1 cellular context compared by ENCODE assay signal in the genomic region with DNA sequence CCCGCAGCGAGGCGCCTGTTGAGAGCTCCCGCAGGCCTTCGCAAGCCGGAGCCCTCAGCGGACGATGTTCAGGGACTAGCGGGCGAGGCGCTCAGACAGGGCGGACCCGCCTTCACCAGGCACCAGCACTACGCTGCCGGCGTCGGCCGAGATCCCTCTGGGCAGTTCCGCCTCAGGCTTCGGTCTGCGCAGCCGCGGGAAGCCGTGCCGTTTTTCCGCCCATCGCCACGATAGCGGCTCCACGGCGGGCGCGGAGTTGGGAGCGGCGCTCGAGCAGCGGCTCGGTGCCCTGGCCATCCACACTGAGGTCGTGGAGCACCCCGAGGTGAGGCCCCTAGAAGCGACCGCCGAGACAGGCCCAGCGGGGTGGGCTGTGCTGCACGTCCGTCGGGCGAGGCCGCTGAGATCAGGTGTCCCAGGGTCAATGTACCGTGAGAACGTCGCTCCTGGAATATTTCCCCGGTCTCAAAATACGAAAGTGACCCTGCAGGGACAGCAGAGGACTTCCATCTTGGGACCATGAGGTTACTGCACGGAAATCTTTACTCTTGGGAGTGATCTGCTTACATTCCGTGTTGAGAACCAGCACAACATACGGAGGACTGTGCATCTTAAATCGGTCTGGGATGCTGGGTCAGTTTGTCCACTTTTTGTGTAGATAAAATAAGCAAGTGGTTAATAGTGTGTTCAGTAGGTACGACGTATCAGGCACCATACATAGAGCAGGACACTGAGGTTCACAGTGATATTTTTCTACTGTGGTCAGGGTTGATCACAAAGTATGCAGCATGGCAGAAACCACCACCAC.
TF ChIP-seq lines count a peak whose summit lies in the region.

No MANE protein-coding gene starts in this region.

TF ChIP-seq in K562, 482 proteins besides CTCF, POLR2A, EP300 and RAD21 (continued from another document and continues in another):
- TF ChIP-seq, protein P1, sequence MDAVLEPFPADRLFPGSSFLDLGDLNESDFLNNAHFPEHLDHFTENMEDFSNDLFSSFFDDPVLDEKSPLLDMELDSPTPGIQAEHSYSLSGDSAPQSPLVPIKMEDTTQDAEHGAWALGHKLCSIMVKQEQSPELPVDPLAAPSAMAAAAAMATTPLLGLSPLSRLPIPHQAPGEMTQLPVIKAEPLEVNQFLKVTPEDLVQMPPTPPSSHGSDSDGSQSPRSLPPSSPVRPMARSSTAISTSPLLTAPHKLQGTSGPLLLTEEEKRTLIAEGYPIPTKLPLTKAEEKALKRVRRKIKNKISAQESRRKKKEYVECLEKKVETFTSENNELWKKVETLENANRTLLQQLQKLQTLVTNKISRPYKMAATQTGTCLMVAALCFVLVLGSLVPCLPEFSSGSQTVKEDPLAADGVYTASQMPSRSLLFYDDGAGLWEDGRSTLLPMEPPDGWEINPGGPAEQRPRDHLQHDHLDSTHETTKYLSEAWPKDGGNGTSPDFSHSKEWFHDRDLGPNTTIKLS (IDR thresholded peaks at IDR 0.05; ENCODE audit: borderline replicate concordance, low read depth): peak; percentile 82
- TF ChIP-seq, protein P2, sequence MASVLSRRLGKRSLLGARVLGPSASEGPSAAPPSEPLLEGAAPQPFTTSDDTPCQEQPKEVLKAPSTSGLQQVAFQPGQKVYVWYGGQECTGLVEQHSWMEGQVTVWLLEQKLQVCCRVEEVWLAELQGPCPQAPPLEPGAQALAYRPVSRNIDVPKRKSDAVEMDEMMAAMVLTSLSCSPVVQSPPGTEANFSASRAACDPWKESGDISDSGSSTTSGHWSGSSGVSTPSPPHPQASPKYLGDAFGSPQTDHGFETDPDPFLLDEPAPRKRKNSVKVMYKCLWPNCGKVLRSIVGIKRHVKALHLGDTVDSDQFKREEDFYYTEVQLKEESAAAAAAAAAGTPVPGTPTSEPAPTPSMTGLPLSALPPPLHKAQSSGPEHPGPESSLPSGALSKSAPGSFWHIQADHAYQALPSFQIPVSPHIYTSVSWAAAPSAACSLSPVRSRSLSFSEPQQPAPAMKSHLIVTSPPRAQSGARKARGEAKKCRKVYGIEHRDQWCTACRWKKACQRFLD (CRISPR knock-in tag; IDR thresholded peaks at IDR 0.05): peak; percentile 73; the same call in 1 of the 2 replicates
- peak; percentile 82 for TF ChIP-seq RBM22 (IDR thresholded peaks at IDR 0.05; ENCODE audit: low read depth, low read length, poor library complexity, severe bottlenecking)
- TF ChIP-seq U2AF1 (optimal IDR thresholded peaks at IDR 0.05; ENCODE audit: low read depth, low read length): peak; percentile 55
- TF ChIP-seq, protein P3, sequence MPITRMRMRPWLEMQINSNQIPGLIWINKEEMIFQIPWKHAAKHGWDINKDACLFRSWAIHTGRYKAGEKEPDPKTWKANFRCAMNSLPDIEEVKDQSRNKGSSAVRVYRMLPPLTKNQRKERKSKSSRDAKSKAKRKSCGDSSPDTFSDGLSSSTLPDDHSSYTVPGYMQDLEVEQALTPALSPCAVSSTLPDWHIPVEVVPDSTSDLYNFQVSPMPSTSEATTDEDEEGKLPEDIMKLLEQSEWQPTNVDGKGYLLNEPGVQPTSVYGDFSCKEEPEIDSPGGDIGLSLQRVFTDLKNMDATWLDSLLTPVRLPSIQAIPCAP (CRISPR knock-in tag; IDR thresholded peaks at IDR 0.05; ENCODE audit: borderline replicate concordance): no peak
- no peak for TF ChIP-seq ZNF436 (CRISPR knock-in tag; IDR thresholded peaks at IDR 0.05)
- TF ChIP-seq, protein P4, sequence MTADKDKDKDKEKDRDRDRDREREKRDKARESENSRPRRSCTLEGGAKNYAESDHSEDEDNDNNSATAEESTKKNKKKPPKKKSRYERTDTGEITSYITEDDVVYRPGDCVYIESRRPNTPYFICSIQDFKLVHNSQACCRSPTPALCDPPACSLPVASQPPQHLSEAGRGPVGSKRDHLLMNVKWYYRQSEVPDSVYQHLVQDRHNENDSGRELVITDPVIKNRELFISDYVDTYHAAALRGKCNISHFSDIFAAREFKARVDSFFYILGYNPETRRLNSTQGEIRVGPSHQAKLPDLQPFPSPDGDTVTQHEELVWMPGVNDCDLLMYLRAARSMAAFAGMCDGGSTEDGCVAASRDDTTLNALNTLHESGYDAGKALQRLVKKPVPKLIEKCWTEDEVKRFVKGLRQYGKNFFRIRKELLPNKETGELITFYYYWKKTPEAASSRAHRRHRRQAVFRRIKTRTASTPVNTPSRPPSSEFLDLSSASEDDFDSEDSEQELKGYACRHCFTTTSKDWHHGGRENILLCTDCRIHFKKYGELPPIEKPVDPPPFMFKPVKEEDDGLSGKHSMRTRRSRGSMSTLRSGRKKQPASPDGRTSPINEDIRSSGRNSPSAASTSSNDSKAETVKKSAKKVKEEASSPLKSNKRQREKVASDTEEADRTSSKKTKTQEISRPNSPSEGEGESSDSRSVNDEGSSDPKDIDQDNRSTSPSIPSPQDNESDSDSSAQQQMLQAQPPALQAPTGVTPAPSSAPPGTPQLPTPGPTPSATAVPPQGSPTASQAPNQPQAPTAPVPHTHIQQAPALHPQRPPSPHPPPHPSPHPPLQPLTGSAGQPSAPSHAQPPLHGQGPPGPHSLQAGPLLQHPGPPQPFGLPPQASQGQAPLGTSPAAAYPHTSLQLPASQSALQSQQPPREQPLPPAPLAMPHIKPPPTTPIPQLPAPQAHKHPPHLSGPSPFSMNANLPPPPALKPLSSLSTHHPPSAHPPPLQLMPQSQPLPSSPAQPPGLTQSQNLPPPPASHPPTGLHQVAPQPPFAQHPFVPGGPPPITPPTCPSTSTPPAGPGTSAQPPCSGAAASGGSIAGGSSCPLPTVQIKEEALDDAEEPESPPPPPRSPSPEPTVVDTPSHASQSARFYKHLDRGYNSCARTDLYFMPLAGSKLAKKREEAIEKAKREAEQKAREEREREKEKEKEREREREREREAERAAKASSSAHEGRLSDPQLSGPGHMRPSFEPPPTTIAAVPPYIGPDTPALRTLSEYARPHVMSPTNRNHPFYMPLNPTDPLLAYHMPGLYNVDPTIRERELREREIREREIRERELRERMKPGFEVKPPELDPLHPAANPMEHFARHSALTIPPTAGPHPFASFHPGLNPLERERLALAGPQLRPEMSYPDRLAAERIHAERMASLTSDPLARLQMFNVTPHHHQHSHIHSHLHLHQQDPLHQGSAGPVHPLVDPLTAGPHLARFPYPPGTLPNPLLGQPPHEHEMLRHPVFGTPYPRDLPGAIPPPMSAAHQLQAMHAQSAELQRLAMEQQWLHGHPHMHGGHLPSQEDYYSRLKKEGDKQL (CRISPR knock-in tag; IDR thresholded peaks at IDR 0.05; ENCODE audit: borderline replicate concordance): no peak
- peak; percentile 72 for TF ChIP-seq GABPB1 (CRISPR knock-in tag; IDR thresholded peaks at IDR 0.05)
- no peak for TF ChIP-seq ZKSCAN8 (CRISPR knock-in tag; IDR thresholded peaks at IDR 0.05)
- no peak for TF ChIP-seq NFE2L1 (tag; IDR thresholded peaks at IDR 0.05; ENCODE audit: borderline replicate concordance, low read depth)
- TF ChIP-seq KLF6 (CRISPR knock-in tag; IDR thresholded peaks at IDR 0.05; ENCODE audit: borderline replicate concordance): no peak; the same call in 1 of the 2 replicates
- TF ChIP-seq NFATC3 (IDR thresholded peaks at IDR 0.05): no peak
- TF ChIP-seq ZNF232 (CRISPR knock-in tag; IDR thresholded peaks at IDR 0.05): no peak
- TF ChIP-seq ILK (tag; IDR thresholded peaks at IDR 0.05; ENCODE audit: borderline replicate concordance, low read depth): no peak
- no peak for TF ChIP-seq PHB2 (IDR thresholded peaks at IDR 0.05; ENCODE audit: low read depth)
- TF ChIP-seq, protein P5, sequence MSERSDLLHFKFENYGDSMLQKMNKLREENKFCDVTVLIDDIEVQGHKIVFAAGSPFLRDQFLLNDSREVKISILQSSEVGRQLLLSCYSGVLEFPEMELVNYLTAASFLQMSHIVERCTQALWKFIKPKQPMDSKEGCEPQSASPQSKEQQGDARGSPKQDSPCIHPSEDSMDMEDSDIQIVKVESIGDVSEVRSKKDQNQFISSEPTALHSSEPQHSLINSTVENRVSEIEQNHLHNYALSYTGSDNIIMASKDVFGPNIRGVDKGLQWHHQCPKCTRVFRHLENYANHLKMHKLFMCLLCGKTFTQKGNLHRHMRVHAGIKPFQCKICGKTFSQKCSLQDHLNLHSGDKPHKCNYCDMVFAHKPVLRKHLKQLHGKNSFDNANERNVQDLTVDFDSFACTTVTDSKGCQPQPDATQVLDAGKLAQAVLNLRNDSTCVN (CRISPR knock-in tag; IDR thresholded peaks at IDR 0.05): peak; percentile 69; the same call in 1 of the 2 replicates
- TF ChIP-seq MCM7 (IDR thresholded peaks at IDR 0.05): no peak
- TF ChIP-seq SMAD3 (CRISPR knock-in tag; conservative IDR thresholded peaks at IDR 0.05): no peak
- TF ChIP-seq, protein P6, sequence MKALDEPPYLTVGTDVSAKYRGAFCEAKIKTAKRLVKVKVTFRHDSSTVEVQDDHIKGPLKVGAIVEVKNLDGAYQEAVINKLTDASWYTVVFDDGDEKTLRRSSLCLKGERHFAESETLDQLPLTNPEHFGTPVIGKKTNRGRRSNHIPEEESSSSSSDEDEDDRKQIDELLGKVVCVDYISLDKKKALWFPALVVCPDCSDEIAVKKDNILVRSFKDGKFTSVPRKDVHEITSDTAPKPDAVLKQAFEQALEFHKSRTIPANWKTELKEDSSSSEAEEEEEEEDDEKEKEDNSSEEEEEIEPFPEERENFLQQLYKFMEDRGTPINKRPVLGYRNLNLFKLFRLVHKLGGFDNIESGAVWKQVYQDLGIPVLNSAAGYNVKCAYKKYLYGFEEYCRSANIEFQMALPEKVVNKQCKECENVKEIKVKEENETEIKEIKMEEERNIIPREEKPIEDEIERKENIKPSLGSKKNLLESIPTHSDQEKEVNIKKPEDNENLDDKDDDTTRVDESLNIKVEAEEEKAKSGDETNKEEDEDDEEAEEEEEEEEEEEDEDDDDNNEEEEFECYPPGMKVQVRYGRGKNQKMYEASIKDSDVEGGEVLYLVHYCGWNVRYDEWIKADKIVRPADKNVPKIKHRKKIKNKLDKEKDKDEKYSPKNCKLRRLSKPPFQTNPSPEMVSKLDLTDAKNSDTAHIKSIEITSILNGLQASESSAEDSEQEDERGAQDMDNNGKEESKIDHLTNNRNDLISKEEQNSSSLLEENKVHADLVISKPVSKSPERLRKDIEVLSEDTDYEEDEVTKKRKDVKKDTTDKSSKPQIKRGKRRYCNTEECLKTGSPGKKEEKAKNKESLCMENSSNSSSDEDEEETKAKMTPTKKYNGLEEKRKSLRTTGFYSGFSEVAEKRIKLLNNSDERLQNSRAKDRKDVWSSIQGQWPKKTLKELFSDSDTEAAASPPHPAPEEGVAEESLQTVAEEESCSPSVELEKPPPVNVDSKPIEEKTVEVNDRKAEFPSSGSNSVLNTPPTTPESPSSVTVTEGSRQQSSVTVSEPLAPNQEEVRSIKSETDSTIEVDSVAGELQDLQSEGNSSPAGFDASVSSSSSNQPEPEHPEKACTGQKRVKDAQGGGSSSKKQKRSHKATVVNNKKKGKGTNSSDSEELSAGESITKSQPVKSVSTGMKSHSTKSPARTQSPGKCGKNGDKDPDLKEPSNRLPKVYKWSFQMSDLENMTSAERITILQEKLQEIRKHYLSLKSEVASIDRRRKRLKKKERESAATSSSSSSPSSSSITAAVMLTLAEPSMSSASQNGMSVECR (CRISPR knock-in tag; IDR thresholded peaks at IDR 0.05): peak; percentile 71
- no peak for TF ChIP-seq ZFP1 (CRISPR knock-in tag; IDR thresholded peaks at IDR 0.05)
- TF ChIP-seq, protein P7, sequence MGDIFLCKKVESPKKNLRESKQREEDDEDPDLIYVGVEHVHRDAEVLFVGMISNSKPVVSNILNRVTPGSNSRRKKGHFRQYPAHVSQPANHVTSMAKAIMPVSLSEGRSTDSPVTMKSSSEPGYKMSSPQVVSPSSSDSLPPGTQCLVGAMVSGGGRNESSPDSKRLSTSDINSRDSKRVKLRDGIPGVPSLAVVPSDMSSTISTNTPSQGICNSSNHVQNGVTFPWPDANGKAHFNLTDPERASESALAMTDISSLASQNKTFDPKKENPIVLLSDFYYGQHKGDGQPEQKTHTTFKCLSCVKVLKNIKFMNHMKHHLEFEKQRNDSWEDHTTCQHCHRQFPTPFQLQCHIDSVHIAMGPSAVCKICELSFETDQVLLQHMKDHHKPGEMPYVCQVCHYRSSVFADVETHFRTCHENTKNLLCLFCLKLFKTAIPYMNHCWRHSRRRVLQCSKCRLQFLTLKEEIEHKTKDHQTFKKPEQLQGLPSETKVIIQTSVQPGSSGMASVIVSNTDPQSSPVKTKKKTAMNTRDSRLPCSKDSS (IDR thresholded peaks at IDR 0.05; ENCODE audit: low read depth, partially characterized antibody): no peak
- TF ChIP-seq ERF (CRISPR knock-in tag; IDR thresholded peaks at IDR 0.05): no peak; the same call in 1 of the 2 replicates
- no peak for TF ChIP-seq POLR3A (IDR thresholded peaks at IDR 0.05; ENCODE audit: borderline replicate concordance, extremely low read depth, insufficient read depth, insufficient read length)
- no peak for TF ChIP-seq ZFP30 (CRISPR knock-in tag; IDR thresholded peaks at IDR 0.05; ENCODE audit: borderline replicate concordance)
- TF ChIP-seq XRCC5 (IDR thresholded peaks at IDR 0.05; ENCODE audit: low read depth, low read length): 0 out of 2 replicates have a peak, but pooled peaks have one; percentile 46
- TF ChIP-seq ZNF197 (CRISPR knock-in tag; IDR thresholded peaks at IDR 0.05; ENCODE audit: low read depth): no peak; the same call in 1 of the 2 replicates
- TF ChIP-seq ZBTB8A (IDR thresholded peaks at IDR 0.05; ENCODE audit: partially characterized antibody): no peak
- no peak for TF ChIP-seq BDP1 (IDR thresholded peaks at IDR 0.05; ENCODE audit: insufficient read depth, insufficient read length)
- TF ChIP-seq ZNF263 (CRISPR knock-in tag; IDR thresholded peaks at IDR 0.05; ENCODE audit: borderline replicate concordance): no peak
- TF ChIP-seq, protein P8, sequence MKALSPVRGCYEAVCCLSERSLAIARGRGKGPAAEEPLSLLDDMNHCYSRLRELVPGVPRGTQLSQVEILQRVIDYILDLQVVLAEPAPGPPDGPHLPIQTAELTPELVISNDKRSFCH (CRISPR knock-in tag; IDR thresholded peaks at IDR 0.05): no peak
- TF ChIP-seq, protein P8 (tag; IDR thresholded peaks at IDR 0.05): peak; percentile 40; the same call in 1 of the 2 replicates
- no peak for TF ChIP-seq ILF3 (IDR thresholded peaks at IDR 0.05; ENCODE audit: borderline replicate concordance)
- peak; percentile 58 for TF ChIP-seq NFIC (IDR thresholded peaks at IDR 0.05)
- no peak; the same call in 1 of the 2 replicates for TF ChIP-seq TARDBP (IDR thresholded peaks at IDR 0.05)
- no peak for TF ChIP-seq ARHGAP35 (IDR thresholded peaks at IDR 0.05; ENCODE audit: partially characterized antibody)
- TF ChIP-seq, protein P9, sequence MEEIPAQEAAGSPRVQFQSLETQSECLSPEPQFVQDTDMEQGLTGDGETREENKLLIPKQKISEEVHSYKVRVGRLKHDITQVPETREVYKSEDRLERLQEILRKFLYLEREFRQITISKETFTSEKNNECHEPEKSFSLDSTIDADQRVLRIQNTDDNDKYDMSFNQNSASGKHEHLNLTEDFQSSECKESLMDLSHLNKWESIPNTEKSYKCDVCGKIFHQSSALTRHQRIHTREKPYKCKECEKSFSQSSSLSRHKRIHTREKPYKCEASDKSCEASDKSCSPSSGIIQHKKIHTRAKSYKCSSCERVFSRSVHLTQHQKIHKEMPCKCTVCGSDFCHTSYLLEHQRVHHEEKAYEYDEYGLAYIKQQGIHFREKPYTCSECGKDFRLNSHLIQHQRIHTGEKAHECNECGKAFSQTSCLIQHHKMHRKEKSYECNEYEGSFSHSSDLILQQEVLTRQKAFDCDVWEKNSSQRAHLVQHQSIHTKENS (CRISPR knock-in tag; IDR thresholded peaks at IDR 0.05): no peak
- TF ChIP-seq CREBBP (IDR thresholded peaks at IDR 0.05; ENCODE audit: low read depth, low read length): no peak
- no peak for TF ChIP-seq SNIP1 (IDR thresholded peaks at IDR 0.05; ENCODE audit: low read depth)
- TF ChIP-seq ADNP (tag; IDR thresholded peaks at IDR 0.05): no peak
